8 cellular contexts compared by ENCODE assay signal in genomic region chr19:13748169-13748884, GRCh38. TPM values are rescaled to one million over a fixed set of nuclear protein-coding genes. Genes with fewer than 3 reads are reported as not detected.
DNase-seq lines count a peak whose midpoint lies in the region; ATAC-seq and TF ChIP-seq lines count a peak whose summit lies in the region.

No MANE protein-coding gene starts in this region.

- no peaks in the 10 kb centered on the region for H3K27me3 ChIP-seq in Peyer's patch

- H3K4me1 ChIP-seq in Peyer's patch (peaks cover 0 to 19% (median 0%) of the 10 kb centered on the region in 4 donors), mucosa of descending colon (ENCODE audit: low read depth) (peaks cover 12% of the 10 kb centered on the region)

- TF ChIP-seq CTCF in Peyer's patch (IDR thresholded peaks at IDR 0.05) (no peak), coronary artery (IDR thresholded peaks at IDR 0.05) (no peak), mucosa of descending colon (IDR thresholded peaks at IDR 0.05) (no peak)

- H3K9me3 ChIP-seq in Peyer's patch (no peaks in the 10 kb centered on the region), mucosa of descending colon (no peaks in the 10 kb centered on the region)

- peak overlapping the region; percentile 64 to 87 (median 76) for H3K4me3 ChIP-seq in Peyer's patch
- peak overlapping the region; percentile 74 for H3K4me3 ChIP-seq in coronary artery
- peak overlapping the region; percentile 51 for H3K4me3 ChIP-seq in mucosa of descending colon

- H3K27ac ChIP-seq in Peyer's patch (peak overlapping the region; percentile 81 to 93 (median 90)), coronary artery (peak overlapping the region; percentile 83 to 95)

- intact Hi-C loops in mucosa of descending colon (cut with DNase I, micrococcal nuclease) = no loop called here

- ATAC-seq in mucosa of descending colon = peak; percentile 9
- no peak for ATAC-seq in HG02884 (IDR thresholded peaks at IDR 0.05; ENCODE audit: unreplicated experiment)
- no peak for ATAC-seq in GM21526 (IDR thresholded peaks at IDR 0.05; ENCODE audit: low FRiP score, unreplicated experiment)

- TF ChIP-seq POLR2A in Peyer's patch (IDR thresholded peaks at IDR 0.05) = peak in 1 of 2 donors; percentile 23

- DNase-seq in stimulated activated CD4-positive, alpha-beta T cell treated with anti-CD3 and anti-CD28 coated beads, Interleukin-15, amount 100 ng/mL, for 24 hours = peak; percentile 31
- no peak for DNase-seq in stimulated activated CD4-positive, alpha-beta T cell treated with anti-CD3 and anti-CD28 coated beads, Interleukin-4, amount 100 ng/mL, for 1 hour
- DNase-seq in Peyer's patch (peak in 1 of 3 donors; percentile 67), coronary artery (ENCODE audit: low spot score) (no peak), mucosa of descending colon (peak in 2 of 3 donors; percentile 47 to 51), KBM-7 (no peak)

- peaks cover 0 to 24% (median 0%) of the 10 kb centered on the region in 3 donors for H3K36me3 ChIP-seq in Peyer's patch
- H3K36me3 ChIP-seq in mucosa of descending colon (ENCODE audit: low read depth) = no peaks in the 10 kb centered on the region

- in situ Hi-C loops in KBM-7 (cut with MboI; ENCODE audit: low pct_unique_long_range_greater_than_20kb, low sequenced_read_pairs) = no loop called here

RNA-seq across cellular contexts. Expression of gene MRI1, which starts 16.0 kb away (rescaled TPM):
- total RNA-seq in Peyer's patch = 100 to 1,000 TPM in 2 of 4 donors, 10 to 100 TPM in 2; 59.2 to 126 (median 95.7) TPM
- 10 to 100 TPM; 24.2 to 32.4 (median 28.7) TPM for total RNA-seq in mucosa of descending colon

RNA-seq across cellular contexts. Expression of gene C19orf53, which starts 25.9 kb away (rescaled TPM):
- total RNA-seq in Peyer's patch (100 to 1,000 TPM in 1 of 4 donors, 10 to 100 TPM in 3; 71.3 to 148 (median 84.3) TPM), mucosa of descending colon (10 to 100 TPM; 47.8 to 49.5 (median 49.3) TPM)

RNA-seq across cellular contexts. Expression of gene ZSWIM4, which starts 46.9 kb away (rescaled TPM):
- 1 to 10 TPM; 1.6 to 9.1 (median 5.8) TPM for total RNA-seq in Peyer's patch
- 1 to 10 TPM; 4.1 to 4.6 (median 4.1) TPM for total RNA-seq in mucosa of descending colon

Comparison
In these comparisons a context has a peak if more than half of its experiments do, and no peak if none do; other contexts are left out.
1. DNase-seq: peak in stimulated activated CD4-positive, alpha-beta T cell treated with anti-CD3 and anti-CD28 coated beads, Interleukin-15, amount 100 ng/mL, for 24 hours (single experiment) and mucosa of descending colon (2 of 3); none in stimulated activated CD4-positive, alpha-beta T cell treated with anti-CD3 and anti-CD28 coated beads, Interleukin-4, amount 100 ng/mL, for 1 hour (single experiment), coronary artery (single experiment) and KBM-7 (single experiment).
2. Peak in every context shown above with its lines, with median percentiles within 50 percentile points of each other: H3K4me3 ChIP-seq.